Comparison of ENCODE assay signal across 15 cellular contexts in the genomic region with DNA sequence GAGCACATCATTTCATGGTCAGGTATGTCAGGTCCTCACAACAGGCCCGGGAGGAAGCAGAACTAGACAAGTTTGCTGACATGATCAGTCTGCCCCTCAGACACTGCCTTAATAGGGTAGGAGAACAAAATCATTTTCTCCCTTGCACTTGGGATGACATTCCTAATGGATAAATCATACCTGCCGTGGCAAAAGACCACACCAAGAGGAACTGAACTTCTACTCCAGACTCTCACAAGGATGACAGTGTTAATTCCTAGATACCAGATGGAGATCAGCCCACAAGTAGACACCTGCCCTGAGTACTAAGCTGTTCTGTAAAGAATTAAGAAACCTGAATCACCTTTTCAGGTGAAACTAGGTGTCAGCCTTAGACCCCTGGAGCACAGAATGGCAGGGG. TPM values are rescaled to one million over a fixed set of nuclear protein-coding genes. Genes with fewer than 3 reads are reported as not detected.
DNase-seq lines count a peak whose midpoint lies in the region; ATAC-seq and TF ChIP-seq lines count a peak whose summit lies in the region.
"Had no signal": no experiment of that assay in that cellular context is flagged by ENCODE, and none has a peak within 500 bp of the region (broad histone marks: within the 10 kb centered on the region; RNA-seq: fewer than 3 reads in every experiment).

No MANE protein-coding gene starts in this region.

- H3K4me3 ChIP-seq in RWPE2 (ENCODE audit: severe bottlenecking) (no peak overlapping the region), esophagus squamous epithelium (no peak overlapping the region), GM23338 (no peak overlapping the region), BE2C (ENCODE audit: low read depth, low read length) (no peak overlapping the region)

- H3K27me3 ChIP-seq in RWPE2 (ENCODE audit: insufficient read depth, poor library complexity, severe bottlenecking) = no peaks in the 10 kb centered on the region
- no peaks in the 10 kb centered on the region for H3K27me3 ChIP-seq in esophagus squamous epithelium
- no peaks in the 10 kb centered on the region for H3K27me3 ChIP-seq in GM23338 (ENCODE audit: insufficient read depth)
- no peaks in the 10 kb centered on the region for H3K27me3 ChIP-seq in BE2C

- H3K9me3 Mint-ChIP-seq in activated CD4-positive, alpha-beta T cell treated with anti-CD3 and anti-CD28 coated beads, Interleukin-2, amount 10 ng/mL, durations not matched to agents 24 days and 14 days = no peaks in the 10 kb centered on the region
- peaks cover 0 to 3% of the 10 kb centered on the region in 2 donors for H3K9me3 Mint-ChIP-seq in stimulated activated naive B cell treated with anti-CD40 and anti-IgM and Interleukin-4, amounts not matched to agents 10 μg/mL and 1 μg/mL and 100 μg/mL, for 72 hours
- no peaks in the 10 kb centered on the region for H3K9me3 Mint-ChIP-seq in progenitor cell of endocrine pancreas (ENCODE audit: low read depth)
- H3K9me3 Mint-ChIP-seq in GM23338 = no peaks in the 10 kb centered on the region
- H3K9me3 Mint-ChIP-seq: natural killer cell had no signal

- 14 to 23% methylated on average over 1 to 2 of the region's 2 CpGs for WGBS in esophagus squamous epithelium, 2 donors

- no peaks in the 10 kb centered on the region for H4K20me1 ChIP-seq in GM23338 (replicated peaks; ENCODE audit: insufficient read depth)

- peaks cover 25% of the 10 kb centered on the region for H3K4me1 ChIP-seq in RWPE2 (ENCODE audit: insufficient read depth, poor library complexity, severe bottlenecking)
- H3K4me1 ChIP-seq in esophagus squamous epithelium = peaks cover 40 to 95% (median 51%) of the 10 kb centered on the region in 3 donors
- H3K4me1 ChIP-seq in GM23338 (ENCODE audit: insufficient read depth) = peaks cover under 1% of the 10 kb centered on the region; the same call in 1 of the 2 replicates
- H3K4me1 ChIP-seq in BE2C = no peaks in the 10 kb centered on the region

- intact Hi-C loops in activated CD4-positive, alpha-beta T cell treated with anti-CD3 and anti-CD28 coated beads, Interleukin-2, amount 10 ng/mL, durations not matched to agents 24 days and 14 days (cut with micrococcal nuclease) = no loop called here
- intact Hi-C loops in esophagus squamous epithelium (cut with DNase I) = no loop called here

- H3K4me1 Mint-ChIP-seq in activated CD4-positive, alpha-beta T cell treated with anti-CD3 and anti-CD28 coated beads, Interleukin-2, amount 10 ng/mL, durations not matched to agents 24 days and 14 days = peaks cover 75% of the 10 kb centered on the region
- H3K4me1 Mint-ChIP-seq in stimulated activated naive B cell treated with anti-CD40 and anti-IgM and Interleukin-4, amounts not matched to agents 10 μg/mL and 1 μg/mL and 100 μg/mL, for 72 hours = peaks cover 63 to 99% of the 10 kb centered on the region in 2 donors
- H3K4me1 Mint-ChIP-seq in progenitor cell of endocrine pancreas (ENCODE audit: low read depth) = peaks cover 14% of the 10 kb centered on the region
- H3K4me1 Mint-ChIP-seq in GM23338 = peaks cover 2% of the 10 kb centered on the region; the same call in 2 of the 3 replicates

- H3K79me2 ChIP-seq in GM23338 (replicated peaks; ENCODE audit: insufficient read depth) = peaks cover 8% of the 10 kb centered on the region

- no peak overlapping the region for H2AFZ ChIP-seq in GM23338

- ATAC-seq in RWPE2 (ENCODE audit: low read depth) (peak; percentile 89), GM23338 (no peak)
- ATAC-seq in stimulated activated naive B cell treated with anti-CD40 and anti-IgM and Interleukin-4, amounts not matched to agents 10 μg/mL and 1 μg/mL and 100 μg/mL, for 72 hours (replicated peaks) = no peak
- ATAC-seq: natural killer cell had no signal

- H3K27me3 Mint-ChIP-seq in activated CD4-positive, alpha-beta T cell treated with anti-CD3 and anti-CD28 coated beads, Interleukin-2, amount 10 ng/mL, durations not matched to agents 24 days and 14 days = no peaks in the 10 kb centered on the region
- no peaks in the 10 kb centered on the region for H3K27me3 Mint-ChIP-seq in stimulated activated naive B cell treated with anti-CD40 and anti-IgM and Interleukin-4, amounts not matched to agents 10 μg/mL and 1 μg/mL and 100 μg/mL, for 72 hours
- no peaks in the 10 kb centered on the region for H3K27me3 Mint-ChIP-seq in progenitor cell of endocrine pancreas
- H3K27me3 Mint-ChIP-seq in GM23338 (ENCODE audit: insufficient read depth, low read depth, poor library complexity) = no peaks in the 10 kb centered on the region

- no peaks in the 10 kb centered on the region for H3K9me2 ChIP-seq in GM23338 (ENCODE audit: insufficient read depth)

- peaks cover 20% of the 10 kb centered on the region for H3K36me3 ChIP-seq in RWPE2 (ENCODE audit: low read depth)
- peaks cover 0 to 21% (median 8%) of the 10 kb centered on the region in 3 donors for H3K36me3 ChIP-seq in esophagus squamous epithelium
- no peaks in the 10 kb centered on the region for H3K36me3 ChIP-seq in GM23338 (ENCODE audit: insufficient read depth)
- peaks cover 17% of the 10 kb centered on the region for H3K36me3 ChIP-seq in BE2C

- peaks cover 73% of the 10 kb centered on the region for H3K36me3 Mint-ChIP-seq in activated CD4-positive, alpha-beta T cell treated with anti-CD3 and anti-CD28 coated beads, Interleukin-2, amount 10 ng/mL, durations not matched to agents 24 days and 14 days (ENCODE audit: low read depth)
- peaks cover 62 to 80% of the 10 kb centered on the region in 2 donors for H3K36me3 Mint-ChIP-seq in stimulated activated naive B cell treated with anti-CD40 and anti-IgM and Interleukin-4, amounts not matched to agents 10 μg/mL and 1 μg/mL and 100 μg/mL, for 72 hours
- H3K36me3 Mint-ChIP-seq in progenitor cell of endocrine pancreas (ENCODE audit: insufficient read depth) (peaks cover 6% of the 10 kb centered on the region), GM23338 (ENCODE audit: low read depth) (no peaks in the 10 kb centered on the region)
- H3K36me3 Mint-ChIP-seq: natural killer cell had no signal

- DNase-seq in activated CD4-positive, alpha-beta T cell treated with anti-CD3 and anti-CD28 coated beads, Interleukin-2, amount 10 ng/mL, durations not matched to agents 24 days and 14 days = no peak
- no peak for DNase-seq in activated CD4-positive, alpha-beta T cell treated with anti-CD3 and anti-CD28 coated beads, Interleukin-2, amount 50 U/mL, for 1 hour
- no peak for DNase-seq in RWPE2 (ENCODE audit: low spot score)
- no peak for DNase-seq in esophagus squamous epithelium (lab: John Stamatoyannopoulos, UW)
- no peak for DNase-seq in stimulated activated naive B cell treated with anti-CD40 and anti-IgM and Interleukin-4, amounts not matched to agents 10 μg/mL and 1 μg/mL and 100 μg/mL, for 72 hours
- DNase-seq in progenitor cell of endocrine pancreas (ENCODE audit: low spot score, unreplicated experiment) = no peak
- no peak for DNase-seq in GM23338 (ENCODE audit: low spot score)
- no peak for DNase-seq in BE2C
- DNase-seq: activated naive CD4-positive, alpha-beta T cell treated with Interleukin-2 at 50 U/mL for 16 hours; effector memory CD4-positive, alpha-beta T cell; H7; MM.1S; natural killer cell had no signal

- TF ChIP-seq POLR2A in esophagus squamous epithelium (IDR thresholded peaks at IDR 0.05) = no peak

- peak overlapping the region; percentile 69 for H3K27ac Mint-ChIP-seq in activated CD4-positive, alpha-beta T cell treated with anti-CD3 and anti-CD28 coated beads, Interleukin-2, amount 10 ng/mL, durations not matched to agents 24 days and 14 days
- peak overlapping the region; percentile 99 for H3K27ac Mint-ChIP-seq in stimulated activated naive B cell treated with anti-CD40 and anti-IgM and Interleukin-4, amounts not matched to agents 10 μg/mL and 1 μg/mL and 100 μg/mL, for 72 hours
- no peak overlapping the region for H3K27ac Mint-ChIP-seq in progenitor cell of endocrine pancreas
- no peak overlapping the region for H3K27ac Mint-ChIP-seq in GM23338

- H3K27ac ChIP-seq in RWPE2 (ENCODE audit: poor library complexity, severe bottlenecking) = peak overlapping the region; percentile 78
- H3K27ac ChIP-seq in esophagus squamous epithelium = peak overlapping the region; percentile 65 to 79 (median 72)
- H3K27ac ChIP-seq in GM23338 (ENCODE audit: low read depth) = no peak overlapping the region

- H3F3A ChIP-seq in GM23338 (replicated peaks; ENCODE audit: low read depth) = no peaks in the 10 kb centered on the region

- H3K4me3 Mint-ChIP-seq in activated CD4-positive, alpha-beta T cell treated with anti-CD3 and anti-CD28 coated beads, Interleukin-2, amount 10 ng/mL, durations not matched to agents 24 days and 14 days = no peak overlapping the region
- H3K4me3 Mint-ChIP-seq in stimulated activated naive B cell treated with anti-CD40 and anti-IgM and Interleukin-4, amounts not matched to agents 10 μg/mL and 1 μg/mL and 100 μg/mL, for 72 hours = peak overlapping the region; percentile 57 to 60
- H3K4me3 Mint-ChIP-seq in progenitor cell of endocrine pancreas (ENCODE audit: low read depth) (no peak overlapping the region), GM23338 (no peak overlapping the region)
- H3K4me3 Mint-ChIP-seq: natural killer cell had no signal

- TF ChIP-seq CTCF in RWPE2 (IDR thresholded peaks at IDR 0.05; ENCODE audit: poor library complexity, severe bottlenecking) (no peak), esophagus squamous epithelium (IDR thresholded peaks at IDR 0.05) (no peak), progenitor cell of endocrine pancreas (IDR thresholded peaks at IDR 0.05; ENCODE audit: unreplicated experiment) (no peak), GM23338 (conservative IDR thresholded peaks at IDR 0.05; ENCODE audit: low read depth in 2 of 2) (no peak), BE2C (IDR thresholded peaks at IDR 0.05; ENCODE audit: low read depth, low read length) (no peak)

- no peak overlapping the region for H3K4me2 ChIP-seq in GM23338

- H3K9me3 ChIP-seq in RWPE2 (ENCODE audit: severe bottlenecking) (no peaks in the 10 kb centered on the region), esophagus squamous epithelium (no peaks in the 10 kb centered on the region), BE2C (no peaks in the 10 kb centered on the region)

TF ChIP-seq in GM23338, 12 proteins besides CTCF, POLR2A, EP300 and RAD21 (continues in another document):
- TF ChIP-seq STAT1 (IDR thresholded peaks at IDR 0.05; ENCODE audit: unreplicated experiment) = no peak

RNA-seq across cellular contexts. Expression of a gene that starts 19.5 kb away (rescaled TPM):
- 130 and 133 TPM in 2 replicates for total RNA-seq in activated CD4-positive, alpha-beta T cell treated with anti-CD3 and anti-CD28 coated beads, Interleukin-2, amount 10 ng/mL, durations not matched to agents 24 days and 14 days
- total RNA-seq in esophagus squamous epithelium (10 to 100 TPM; 39.4 to 74.8 (median 51.8) TPM), progenitor cell of endocrine pancreas (14.4 and 17.9 TPM in 2 replicates)
- 15.3 and 28.8 TPM in 2 replicates for total RNA-seq in GM23338 (2014; rRNA removed; shearing (Covaris generic))
- polyA plus RNA-seq in GM23338 (2016; fragmentation: Nextera tagmentation; extraction: Ambion mirVana) = 6.3 and 6.4 TPM in 2 replicates
- 50.2 TPM for polyA plus RNA-seq in BE2C (2012; ENCODE audit: insufficient read depth, insufficient read length, low read depth)

RNA-seq across cellular contexts. Expression of a gene that starts 39.8 kb away (rescaled TPM):
- not detected in 2 replicates for total RNA-seq in activated CD4-positive, alpha-beta T cell treated with anti-CD3 and anti-CD28 coated beads, Interleukin-2, amount 10 ng/mL, durations not matched to agents 24 days and 14 days
- total RNA-seq in esophagus squamous epithelium = not detected
- 0.49 TPM in 1 of 2 replicates, not detected in the other for total RNA-seq in progenitor cell of endocrine pancreas
- total RNA-seq in GM23338 (2014; rRNA removed; shearing (Covaris generic)) = not detected in 2 replicates
- 0.19 and 0.32 TPM in 2 replicates for polyA plus RNA-seq in GM23338 (2016; fragmentation: Nextera tagmentation; extraction: Ambion mirVana)
- polyA plus RNA-seq in BE2C (2012; ENCODE audit: insufficient read depth, insufficient read length, low read depth) = not detected
- total RNA-seq: subcutaneous adipose tissue had no signal
- polyA plus RNA-seq: AG04450 had no signal

Comparison
In these comparisons a context has a peak if more than half of its experiments do, and no peak if none do; other contexts are left out.
1. H3K27ac Mint-ChIP-seq: peak in activated CD4-positive, alpha-beta T cell treated with anti-CD3 and anti-CD28 coated beads, Interleukin-2, amount 10 ng/mL, durations not matched to agents 24 days and 14 days (single experiment) and stimulated activated naive B cell treated with anti-CD40 and anti-IgM and Interleukin-4, amounts not matched to agents 10 μg/mL and 1 μg/mL and 100 μg/mL, for 72 hours (single experiment); none in progenitor cell of endocrine pancreas (single experiment) and GM23338 (single experiment).
2. H3K4me3 Mint-ChIP-seq: peak in stimulated activated naive B cell treated with anti-CD40 and anti-IgM and Interleukin-4, amounts not matched to agents 10 μg/mL and 1 μg/mL and 100 μg/mL, for 72 hours (2 of 2); none in activated CD4-positive, alpha-beta T cell treated with anti-CD3 and anti-CD28 coated beads, Interleukin-2, amount 10 ng/mL, durations not matched to agents 24 days and 14 days (single experiment), progenitor cell of endocrine pancreas (single experiment) and GM23338 (single experiment).